Comparison of ENCODE assay signal across 1 cellular context in genomic region chr2:43226558-43226954, GRCh38.
TF ChIP-seq lines count a peak whose summit lies in the region.

ZFP36L2 (minus strand) TSS chr2:43226606; CDS start chr2:43226315, 291 bp downstream.

TF ChIP-seq in K562, 482 proteins besides CTCF, POLR2A, EP300 and RAD21 (continued from another document and continues in another):
- TF ChIP-seq E2F5 (CRISPR knock-in tag; IDR thresholded peaks at IDR 0.05) (0 out of 2 replicates have a peak, but pooled peaks have one; percentile 19), NR2C2 (CRISPR knock-in tag; IDR thresholded peaks at IDR 0.05) (no peak), NR2C2 (tag; IDR thresholded peaks at IDR 0.05) (peak; percentile 29; the same call in 1 of the 2 replicates), ETV5 (CRISPR knock-in tag; IDR thresholded peaks at IDR 0.05; ENCODE audit: low read depth) (peak; percentile 14; the same call in 1 of the 2 replicates), SUPT5H (IDR thresholded peaks at IDR 0.05) (peak; percentile 87), POLR2H (tag; IDR thresholded peaks at IDR 0.05; ENCODE audit: low read depth) (peak; percentile 97), BACH1 (tag; IDR thresholded peaks at IDR 0.05) (no peak), TCFL5 (CRISPR knock-in tag; conservative IDR thresholded peaks at IDR 0.05) (no peak), ZNF561 (CRISPR knock-in tag; conservative IDR thresholded peaks at IDR 0.05) (no peak), MEF2A (IDR thresholded peaks at IDR 0.05; ENCODE audit: control insufficient read depth, low read depth, low read length) (0 out of 2 replicates have a peak, but pooled peaks have one; percentile 15), POLR2B (IDR thresholded peaks at IDR 0.05; ENCODE audit: low read depth, partially characterized antibody) (peak; percentile 85), ZBTB9 (CRISPR knock-in tag; IDR thresholded peaks at IDR 0.05) (no peak), ZNF766 (CRISPR knock-in tag; conservative IDR thresholded peaks at IDR 0.05) (0 out of 2 replicates have a peak, but pooled peaks have one; percentile 6), TBL1XR1 (IDR thresholded peaks at IDR 0.05; ENCODE audit: low read length in 2 of 2) (no peak), CXXC5 (CRISPR knock-in tag; IDR thresholded peaks at IDR 0.05) (peak; percentile 88), CREB1 (IDR thresholded peaks at IDR 0.05) (peak; percentile 66), CREB1 (CRISPR knock-in tag; IDR thresholded peaks at IDR 0.05) (no peak), PML (IDR thresholded peaks at IDR 0.05; ENCODE audit: low read length) (peak; percentile 70; the same call in 1 of the 2 replicates), HMGN3 (IDR thresholded peaks at IDR 0.05; ENCODE audit: borderline replicate concordance, extremely low read depth, insufficient read length, low read depth, low read length) (peak; percentile 94), NRF1 (conservative IDR thresholded peaks at IDR 0.05 in 1 of 2, IDR thresholded peaks at IDR 0.05 in 1 of 2) (peak; percentile 14 to 45; a peak in 2 of 4 replicates), RBM25 (IDR thresholded peaks at IDR 0.05; ENCODE audit: low read depth, low read length, severe bottlenecking) (peak; percentile 84), BMI1 (IDR thresholded peaks at IDR 0.05; ENCODE audit: low read length) (peak; percentile 58; the same call in 1 of the 2 replicates), ZNF384 (IDR thresholded peaks at IDR 0.05; ENCODE audit: low read depth, low read length) (peak; percentile 92), TFAM (CRISPR knock-in tag; conservative IDR thresholded peaks at IDR 0.05) (no peak), NONO (IDR thresholded peaks at IDR 0.05; ENCODE audit: low read depth in 2 of 2, low read length in 1 of 2) (peak in 1 of 2 experiments; percentile 51; a peak in 2 of 4 replicates), VEZF1 (CRISPR knock-in tag; IDR thresholded peaks at IDR 0.05) (peak; percentile 98), CTBP1 (IDR thresholded peaks at IDR 0.05; ENCODE audit: borderline replicate concordance) (peak; percentile 60), ZBTB12 (CRISPR knock-in tag; IDR thresholded peaks at IDR 0.05) (peak; percentile 58; the same call in 1 of the 2 replicates), RBFOX2 (IDR thresholded peaks at IDR 0.05; ENCODE audit: low read depth, low read length) (peak; percentile 80), ATF1 (CRISPR knock-in tag; IDR thresholded peaks at IDR 0.05) (no peak), ATF1 (tag; IDR thresholded peaks at IDR 0.05) (peak; percentile 87), PHF20 (IDR thresholded peaks at IDR 0.05; ENCODE audit: partially characterized antibody) (no peak), CHCHD3 (CRISPR knock-in tag; IDR thresholded peaks at IDR 0.05) (peak; percentile 55; the same call in 1 of the 2 replicates), GABPB1 (CRISPR knock-in tag; IDR thresholded peaks at IDR 0.05) (0 out of 2 replicates have a peak, but pooled peaks have one; percentile 2), POLR2G (IDR thresholded peaks at IDR 0.05; ENCODE audit: low read depth, low read length) (peak; percentile 86), TSC22D4 (tag; IDR thresholded peaks at IDR 0.05) (no peak), ZFP1 (CRISPR knock-in tag; IDR thresholded peaks at IDR 0.05) (peak; percentile 32; the same call in 1 of the 2 replicates), ATF2 (CRISPR knock-in tag; IDR thresholded peaks at IDR 0.05) (no peak; the same call in 1 of the 2 replicates), SIN3A (IDR thresholded peaks at IDR 0.05; ENCODE audit: borderline replicate concordance in 2 of 2, control insufficient read depth in 1 of 2, low read depth in 2 of 2, low read length in 2 of 2) (0 out of 4 replicates have a peak, but pooled peaks of 1 of the 2 experiments have one; percentile 22), CCNT2 (IDR thresholded peaks at IDR 0.05; ENCODE audit: borderline replicate concordance, extremely low read depth, insufficient read length, low read depth, low read length) (peak; percentile 97), CSDE1 (IDR thresholded peaks at IDR 0.05) (no peak), TAF7 (tag; IDR thresholded peaks at IDR 0.05) (peak; percentile 66), ZBED1 (IDR thresholded peaks at IDR 0.05) (peak; percentile 31; the same call in 1 of the 2 replicates), GMEB1 (CRISPR knock-in tag; IDR thresholded peaks at IDR 0.05) (0 out of 2 replicates have a peak, but pooled peaks have one; percentile 32), E2F3 (CRISPR knock-in tag; IDR thresholded peaks at IDR 0.05) (peak; percentile 60), TEAD2 (tag; IDR thresholded peaks at IDR 0.05) (no peak), RBM39 (optimal IDR thresholded peaks at IDR 0.05; ENCODE audit: low read depth, low read length) (no peak), ZNF639 (CRISPR knock-in tag; conservative IDR thresholded peaks at IDR 0.05 in 1 of 2, IDR thresholded peaks at IDR 0.05 in 1 of 2) (peak in 1 of 2 experiments; percentile 94; a peak in 2 of 4 replicates), CGGBP1 (CRISPR knock-in tag; IDR thresholded peaks at IDR 0.05) (peak; percentile 85), KDM5B (IDR thresholded peaks at IDR 0.05; ENCODE audit: insufficient replicate concordance, low read depth, low read length) (peak; percentile 96), SAFB (IDR thresholded peaks at IDR 0.05; ENCODE audit: borderline replicate concordance, low read depth, low read length) (peak; percentile 12; the same call in 1 of the 2 replicates), NELFE (IDR thresholded peaks at IDR 0.05; ENCODE audit: insufficient read depth, insufficient read length) (peak; percentile 11), MXI1 (IDR thresholded peaks at IDR 0.05; ENCODE audit: low read depth, low read length) (peak; percentile 74), CREM (IDR thresholded peaks at IDR 0.05; ENCODE audit: low read depth) (peak; percentile 77), CHD1 (IDR thresholded peaks at IDR 0.05; ENCODE audit: low read length) (no peak), GTF2E2 (tag; IDR thresholded peaks at IDR 0.05) (peak; percentile 90), THAP12 (CRISPR knock-in tag; IDR thresholded peaks at IDR 0.05) (peak; percentile 61), NEUROD1 (IDR thresholded peaks at IDR 0.05; ENCODE audit: borderline replicate concordance, low read depth, low read length, partially characterized antibody) (peak; percentile 30)
